Comparison of ENCODE assay signal across 1 cellular context in genomic region chr3:72270072-72270611, GRCh38.
TF ChIP-seq lines count a peak whose summit lies in the region.

No MANE protein-coding gene starts in this region.

TF ChIP-seq in K562, 482 proteins besides CTCF, POLR2A, EP300 and RAD21 (continued from another document and continues in another):
- peak; percentile 33 for TF ChIP-seq FOS (IDR thresholded peaks at IDR 0.05; ENCODE audit: extremely low read depth, insufficient read length)
- TF ChIP-seq GATA2 (CRISPR knock-in tag; IDR thresholded peaks at IDR 0.05), result 0 out of 2 replicates have a peak, but pooled peaks have one; percentile 17
- TF ChIP-seq ZBED1 (IDR thresholded peaks at IDR 0.05), result no peak
- no peak for TF ChIP-seq RBM39 (optimal IDR thresholded peaks at IDR 0.05; ENCODE audit: low read depth, low read length)
- peak; percentile 84 for TF ChIP-seq CREB1 (IDR thresholded peaks at IDR 0.05)
- TF ChIP-seq CREB1 (CRISPR knock-in tag; IDR thresholded peaks at IDR 0.05), result peak; percentile 59; the same call in 1 of the 2 replicates
- TF ChIP-seq ATF7 (IDR thresholded peaks at IDR 0.05), result peak; percentile 97
- no peak for TF ChIP-seq HLTF (IDR thresholded peaks at IDR 0.05)
- no peak for TF ChIP-seq ZNF140 (CRISPR knock-in tag; IDR thresholded peaks at IDR 0.05)
- no peak for TF ChIP-seq FOXP4 (CRISPR knock-in tag; IDR thresholded peaks at IDR 0.05; ENCODE audit: borderline replicate concordance)
- peak; percentile 55; the same call in 1 of the 2 replicates for TF ChIP-seq SOX6 (IDR thresholded peaks at IDR 0.05)
- TF ChIP-seq ARID3A (IDR thresholded peaks at IDR 0.05; ENCODE audit: borderline replicate concordance, low read depth, low read length), result no peak
- TF ChIP-seq ZFX (CRISPR knock-in tag; IDR thresholded peaks at IDR 0.05), result no peak
- peak; percentile 97 for TF ChIP-seq CEBPG (CRISPR knock-in tag; IDR thresholded peaks at IDR 0.05)
- peak; percentile 99 for TF ChIP-seq CEBPG (tag; conservative IDR thresholded peaks at IDR 0.05 in 1 of 2, IDR thresholded peaks at IDR 0.05 in 1 of 2)
- no peak for TF ChIP-seq RBBP5 (IDR thresholded peaks at IDR 0.05; ENCODE audit: borderline replicate concordance, insufficient read depth, low read length, poor library complexity, severe bottlenecking)
- TF ChIP-seq BHLHE40 (IDR thresholded peaks at IDR 0.05; ENCODE audit: low read length), result peak; percentile 37; the same call in 1 of the 2 replicates
- TF ChIP-seq ZFP36 (IDR thresholded peaks at IDR 0.05; ENCODE audit: low read depth, low read length, partially characterized antibody), result peak; percentile 77
- TF ChIP-seq CBFB (CRISPR knock-in tag; IDR thresholded peaks at IDR 0.05), result no peak
- TF ChIP-seq STAG1 (CRISPR knock-in tag; IDR thresholded peaks at IDR 0.05; ENCODE audit: borderline replicate concordance), result no peak
- TF ChIP-seq SRSF3 (IDR thresholded peaks at IDR 0.05; ENCODE audit: insufficient read depth, low read length), result no peak
- TF ChIP-seq EP400 (IDR thresholded peaks at IDR 0.05), result peak; percentile 67
- peak; percentile 88 for TF ChIP-seq TFAP4 (CRISPR knock-in tag; IDR thresholded peaks at IDR 0.05; ENCODE audit: borderline replicate concordance)
- TF ChIP-seq ZNF165 (CRISPR knock-in tag; IDR thresholded peaks at IDR 0.05; ENCODE audit: borderline replicate concordance), result no peak
- TF ChIP-seq ZNF583 (CRISPR knock-in tag; IDR thresholded peaks at IDR 0.05), result no peak
- TF ChIP-seq ARNT (IDR thresholded peaks at IDR 0.05), result peak in 1 of 2 experiments; percentile 76; a peak in 2 of 4 replicates
- peak; percentile 81 for TF ChIP-seq ZNF592 (IDR thresholded peaks at IDR 0.05)
- no peak for TF ChIP-seq ZNF134 (CRISPR knock-in tag; conservative IDR thresholded peaks at IDR 0.05)
- no peak for TF ChIP-seq ZNF707 (CRISPR knock-in tag; conservative IDR thresholded peaks at IDR 0.05)
- TF ChIP-seq CGGBP1 (CRISPR knock-in tag; IDR thresholded peaks at IDR 0.05), result no peak
- TF ChIP-seq ILK (tag; IDR thresholded peaks at IDR 0.05; ENCODE audit: borderline replicate concordance, low read depth), result no peak
- TF ChIP-seq MEIS2 (IDR thresholded peaks at IDR 0.05; ENCODE audit: partially characterized antibody), result peak; percentile 77
- TF ChIP-seq ARHGAP35 (IDR thresholded peaks at IDR 0.05; ENCODE audit: partially characterized antibody), result no peak
- no peak for TF ChIP-seq HMGN3 (IDR thresholded peaks at IDR 0.05; ENCODE audit: borderline replicate concordance, extremely low read depth, insufficient read length, low read depth, low read length)
- no peak for TF ChIP-seq POLR3A (IDR thresholded peaks at IDR 0.05; ENCODE audit: borderline replicate concordance, extremely low read depth, insufficient read depth, insufficient read length)
- no peak for TF ChIP-seq TAF15 (IDR thresholded peaks at IDR 0.05; ENCODE audit: low read depth, low read length)
- TF ChIP-seq VEZF1 (CRISPR knock-in tag; IDR thresholded peaks at IDR 0.05), result peak; percentile 70
- TF ChIP-seq ZNF584 (CRISPR knock-in tag; IDR thresholded peaks at IDR 0.05; ENCODE audit: low read depth), result no peak
- TF ChIP-seq HOMEZ (CRISPR knock-in tag; IDR thresholded peaks at IDR 0.05), result no peak
- TF ChIP-seq ATF3 (IDR thresholded peaks at IDR 0.05), result peak; percentile 100
- TF ChIP-seq ATF3 (CRISPR knock-in tag; conservative IDR thresholded peaks at IDR 0.05), result peak; percentile 99
- TF ChIP-seq DPF2 (IDR thresholded peaks at IDR 0.05), result peak; percentile 69
- no peak for TF ChIP-seq PRPF4 (IDR thresholded peaks at IDR 0.05; ENCODE audit: insufficient read depth, low read depth, low read length, poor library complexity, severe bottlenecking)
- TF ChIP-seq ZNF449 (CRISPR knock-in tag; IDR thresholded peaks at IDR 0.05), result no peak
- no peak for TF ChIP-seq NCOA4 (IDR thresholded peaks at IDR 0.05; ENCODE audit: partially characterized antibody)
- TF ChIP-seq NCOA1 (IDR thresholded peaks at IDR 0.05; ENCODE audit: low read depth), result peak; percentile 74
- no peak for TF ChIP-seq TFE3 (CRISPR knock-in tag; IDR thresholded peaks at IDR 0.05)
- no peak for TF ChIP-seq ZBTB49 (CRISPR knock-in tag; IDR thresholded peaks at IDR 0.05; ENCODE audit: borderline replicate concordance)
